In the genomic region with DNA sequence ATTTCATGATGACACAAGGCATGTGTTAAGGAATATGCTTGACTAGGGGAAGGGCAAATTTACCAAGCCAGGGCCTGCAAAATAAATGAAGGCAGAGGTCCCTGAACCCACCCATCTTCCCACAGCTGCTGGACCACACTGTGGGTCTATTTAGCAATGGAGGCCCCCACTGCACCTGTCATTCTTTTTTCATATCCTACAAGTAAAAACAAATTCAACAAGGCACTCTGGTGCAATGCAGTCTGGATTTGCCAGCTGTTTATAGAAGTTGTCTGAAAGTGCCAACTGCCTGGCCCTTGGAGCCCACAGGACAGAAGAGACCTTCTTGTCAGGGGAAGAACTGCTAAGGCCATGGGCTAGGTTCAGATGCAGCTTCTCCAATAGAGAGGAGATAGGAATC, we compare ENCODE assay signal across 27 cellular contexts.
"Had no signal": no experiment of that assay in that cellular context is flagged by ENCODE, and none has a peak within 500 bp of the region (broad histone marks: within the 10 kb centered on the region; RNA-seq: fewer than 3 reads in every experiment).

No MANE protein-coding gene starts in this region.

- ATAC-seq: naive thymus-derived CD8-positive, alpha-beta T cell; natural killer cell treated with Interleukin-12 subunit alpha and Interleukin-12 subunit beta and Interleukin-15 and Interleukin-18, amount 100 ng/mL, for 72 hours; psoas muscle; right cardiac atrium; right lobe of liver; stimulated activated memory B cell treated with anti-CD40 and anti-IgM and Interleukin-4, amounts not matched to agents 10 μg/mL and 1 μg/mL and 100 μg/mL, for 72 hours; stimulated activated naive CD8-positive, alpha-beta T cell treated with anti-CD3 and anti-CD28 coated beads, Interleukin-15, amount 100 ng/mL, for 72 hours; stimulated activated naive CD8-positive, alpha-beta T cell treated with anti-CD3 and anti-CD28 coated beads, Interleukin-15, Interleukin-2, amounts not matched to agents 100 U/mL and 50 U/mL, for 24 hours; upper lobe of right lung had no signal

- H3K4me3 Mint-ChIP-seq: naive thymus-derived CD8-positive, alpha-beta T cell; natural killer cell treated with Interleukin-12 subunit alpha and Interleukin-12 subunit beta and Interleukin-15 and Interleukin-18, amount 100 ng/mL, for 72 hours; neural progenitor cell; stimulated activated memory B cell treated with anti-CD40 and anti-IgM and Interleukin-4, amounts not matched to agents 10 μg/mL and 1 μg/mL and 100 μg/mL, for 72 hours; stimulated activated naive CD8-positive, alpha-beta T cell treated with anti-CD3 and anti-CD28 coated beads, Interleukin-15, amount 100 ng/mL, for 72 hours; type B pancreatic cell had no signal

- H3K9me3 Mint-ChIP-seq: naive thymus-derived CD8-positive, alpha-beta T cell; natural killer cell treated with Interleukin-12 subunit alpha and Interleukin-12 subunit beta and Interleukin-15 and Interleukin-18, amount 100 ng/mL, for 72 hours; neural progenitor cell; stimulated activated naive CD8-positive, alpha-beta T cell treated with anti-CD3 and anti-CD28 coated beads, Interleukin-15, amount 100 ng/mL, for 72 hours; type B pancreatic cell had no signal

- DNase-seq: naive thymus-derived CD8-positive, alpha-beta T cell; occipital lobe; ovary; psoas muscle; right cardiac atrium; right lobe of liver; sigmoid colon; spleen; stimulated activated CD4-positive, alpha-beta T cell treated with anti-CD3 and anti-CD28 coated beads, Interleukin-12 subunit alpha, Interleukin-12 subunit beta, amount 100 ng/mL, for 4 hours; stimulated activated CD4-positive, alpha-beta T cell treated with anti-CD3 and anti-CD28 coated beads, Interleukin-1b, Interleukin-23, amount 100 ng/mL, for 48 hours; stimulated activated CD4-positive, alpha-beta T cell treated with anti-CD3 and anti-CD28 coated beads, Interleukin-4, amount 100 ng/mL, for 1 hour; stimulated activated CD4-positive, alpha-beta T cell treated with anti-CD3 and anti-CD28 coated beads, Interleukin-4, amount 100 ng/mL, for 4 hours; stimulated activated CD8-positive, alpha-beta memory T cell treated with anti-CD3 and anti-CD28 coated beads, Interleukin-4, amount 100 ng/mL, for 48 hours; stimulated activated naive CD4-positive, alpha-beta T cell; stimulated activated naive CD8-positive, alpha-beta T cell treated with anti-CD3 and anti-CD28 coated beads, Interleukin-15, amount 100 ng/mL, for 72 hours; stimulated activated naive CD8-positive, alpha-beta T cell treated with anti-CD3 and anti-CD28 coated beads, Interleukin-15, Interleukin-2, amounts not matched to agents 100 U/mL and 50 U/mL, for 24 hours; substantia nigra; testis; tibial artery; transverse colon; upper lobe of right lung; uterus had no signal

- H3K27ac Mint-ChIP-seq: naive thymus-derived CD8-positive, alpha-beta T cell; natural killer cell treated with Interleukin-12 subunit alpha and Interleukin-12 subunit beta and Interleukin-15 and Interleukin-18, amount 100 ng/mL, for 72 hours; neural progenitor cell; progenitor cell of endocrine pancreas; stimulated activated memory B cell treated with anti-CD40 and anti-IgM and Interleukin-4, amounts not matched to agents 10 μg/mL and 1 μg/mL and 100 μg/mL, for 72 hours; type B pancreatic cell had no signal

- H3K36me3 Mint-ChIP-seq: naive thymus-derived CD8-positive, alpha-beta T cell; natural killer cell treated with Interleukin-12 subunit alpha and Interleukin-12 subunit beta and Interleukin-15 and Interleukin-18, amount 100 ng/mL, for 72 hours; neural progenitor cell; stimulated activated memory B cell treated with anti-CD40 and anti-IgM and Interleukin-4, amounts not matched to agents 10 μg/mL and 1 μg/mL and 100 μg/mL, for 72 hours; type B pancreatic cell had no signal

- H3K27me3 Mint-ChIP-seq: naive thymus-derived CD8-positive, alpha-beta T cell; stimulated activated memory B cell treated with anti-CD40 and anti-IgM and Interleukin-4, amounts not matched to agents 10 μg/mL and 1 μg/mL and 100 μg/mL, for 72 hours; stimulated activated naive CD8-positive, alpha-beta T cell treated with anti-CD3 and anti-CD28 coated beads, Interleukin-15, amount 100 ng/mL, for 72 hours; type B pancreatic cell had no signal

- H3K4me1 Mint-ChIP-seq: naive thymus-derived CD8-positive, alpha-beta T cell; neural progenitor cell; stimulated activated naive CD8-positive, alpha-beta T cell treated with anti-CD3 and anti-CD28 coated beads, Interleukin-15, amount 100 ng/mL, for 72 hours had no signal
